ENCODE assay signal across 14 cellular contexts in the genomic region with DNA sequence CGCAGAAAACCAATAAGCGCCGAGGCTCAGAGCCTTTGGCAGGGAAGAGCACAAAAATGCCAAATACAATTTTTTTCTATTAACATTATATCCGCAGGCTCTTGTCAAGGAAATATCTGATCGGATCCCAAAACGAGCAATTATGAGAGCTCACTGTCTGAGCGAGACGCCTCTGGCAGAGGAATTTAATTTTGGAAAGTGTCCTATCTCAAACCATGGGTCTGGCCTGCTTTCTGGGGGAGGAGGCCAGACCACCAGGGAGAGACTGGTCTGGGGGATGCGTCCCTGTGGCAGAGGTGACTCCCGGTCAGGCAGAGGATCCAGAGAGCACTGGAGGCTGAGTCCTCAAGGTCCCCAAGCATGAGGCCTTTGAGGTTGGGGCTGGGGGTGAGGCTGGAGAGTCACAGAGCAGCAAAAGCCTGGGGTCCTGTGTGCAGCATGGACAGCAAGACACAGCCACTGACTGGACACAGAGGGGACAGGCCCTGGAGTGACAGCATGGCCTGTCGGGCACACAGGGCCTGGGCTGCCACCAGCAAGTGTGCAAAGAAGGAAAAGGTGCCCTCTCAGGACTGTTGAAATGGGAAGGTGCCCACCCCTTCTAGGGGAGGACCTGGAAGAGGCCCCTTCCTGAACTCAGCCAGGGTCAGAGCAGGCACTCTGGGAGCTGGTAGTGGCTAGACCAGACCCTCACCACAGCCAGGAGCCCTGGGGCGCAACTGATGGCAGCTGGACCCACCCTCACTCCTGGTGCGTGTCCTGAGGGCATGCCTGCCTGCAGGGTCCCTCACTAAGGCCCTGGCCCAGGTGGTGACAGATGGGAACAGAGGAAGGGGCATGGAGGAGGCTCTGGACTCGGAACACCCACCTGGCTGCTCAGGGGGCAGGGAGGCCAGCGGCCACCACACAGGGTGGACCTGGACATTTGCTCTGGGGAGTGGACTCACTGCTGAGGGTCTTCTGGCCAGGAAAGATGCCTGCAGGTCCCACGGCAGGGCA.
A peak's percentile ranks its signal among the peaks of the same experiment; 100 is the strongest.
DNase-seq lines count a peak whose midpoint lies in the region; ATAC-seq and TF ChIP-seq lines count a peak whose summit lies in the region.
"Had no signal": no experiment of that assay in that cellular context is flagged by ENCODE, and none has a peak within 500 bp of the region (broad histone marks: within the 10 kb centered on the region; RNA-seq: fewer than 3 reads in every experiment).

No MANE protein-coding gene starts in this region.

- no peak for TF ChIP-seq EP300 in suprapubic skin (IDR thresholded peaks at IDR 0.05)

- no peak for TF ChIP-seq CTCF in chondrocyte (IDR thresholded peaks at IDR 0.05)
- TF ChIP-seq CTCF in nephron progenitor cell (IDR thresholded peaks at IDR 0.05), result no peak
- TF ChIP-seq CTCF in suprapubic skin (IDR thresholded peaks at IDR 0.05), result no peak

- peaks cover 11% of the 10 kb centered on the region for H3K4me1 ChIP-seq in suprapubic skin

- no peak overlapping the region for H3K4me3 ChIP-seq in suprapubic skin

- H3K27ac Mint-ChIP-seq in chondrocyte (ENCODE audit: unreplicated experiment) (no peak overlapping the region), nephron progenitor cell (peak overlapping the region; percentile 35)

- no peaks in the 10 kb centered on the region for H3K4me1 Mint-ChIP-seq in chondrocyte (ENCODE audit: low read depth)
- peaks cover 33% of the 10 kb centered on the region for H3K4me1 Mint-ChIP-seq in nephron progenitor cell

- peak; percentile 59 for DNase-seq in activated effector memory CD4-positive, alpha-beta T cell treated with anti-CD3 and anti-CD28 coated beads, Interleukin-2, amount 50 U/mL, for 16 hours
- DNase-seq in activated effector memory CD4-positive, alpha-beta T cell treated with Interleukin-2 at 50 U/mL for 16 hours, result no peak
- DNase-seq in chondrocyte (ENCODE audit: low spot score) (peak; percentile 75), nephron progenitor cell (no peak), suprapubic skin (ENCODE audit: low spot score in 2 of 2) (peak; percentile 54 to 65), NCI-H2196 treated with DMSO at 0.1 percent for 48 hours (lab: John Stamatoyannopoulos, UW; ENCODE audit: unreplicated experiment) (no peak), amniotic stem cell (lab: John Stamatoyannopoulos, UW) (no peak)
- DNase-seq: C1 segment of cervical spinal cord, DMS 273 treated with DMSO at 0.1 percent for 48 hours, NCI-H1092, NCI-H1694 treated with DMSO at 0.1 percent for 48 hours, NCI-H69 had no signal

- no peaks in the 10 kb centered on the region for H3K9me3 ChIP-seq in suprapubic skin

- H3K4me3 Mint-ChIP-seq in chondrocyte (ENCODE audit: unreplicated experiment) (no peak overlapping the region), nephron progenitor cell (no peak overlapping the region)

- H3K36me3 ChIP-seq in suprapubic skin, result no peaks in the 10 kb centered on the region

- WGBS in suprapubic skin, result 85% methylated on average over 13 of the region's 16 CpGs

- H3K9me3 Mint-ChIP-seq in chondrocyte (ENCODE audit: low read depth) (no peaks in the 10 kb centered on the region), nephron progenitor cell (no peaks in the 10 kb centered on the region)

- TF ChIP-seq POLR2A in suprapubic skin (IDR thresholded peaks at IDR 0.05), result no peak

- H3K27me3 Mint-ChIP-seq in chondrocyte (ENCODE audit: low read depth), result peaks cover 17% of the 10 kb centered on the region
- peaks cover 20% of the 10 kb centered on the region for H3K27me3 Mint-ChIP-seq in nephron progenitor cell (ENCODE audit: low read depth, poor library complexity)

- no peak for ATAC-seq in GM21390 (IDR thresholded peaks at IDR 0.05; ENCODE audit: unreplicated experiment)

- peaks cover 19% of the 10 kb centered on the region for H3K27me3 ChIP-seq in suprapubic skin

- no peak overlapping the region for H3K27ac ChIP-seq in suprapubic skin
- H3K27ac ChIP-seq: KMS-11 had no signal

- H3K36me3 Mint-ChIP-seq in chondrocyte (ENCODE audit: low read depth) (no peaks in the 10 kb centered on the region), nephron progenitor cell (ENCODE audit: low read depth) (no peaks in the 10 kb centered on the region)

Comparison
In these comparisons a context has a peak if more than half of its experiments do, and no peak if none do; other contexts are left out.
1. DNase-seq: peak in activated effector memory CD4-positive, alpha-beta T cell treated with anti-CD3 and anti-CD28 coated beads, Interleukin-2, amount 50 U/mL, for 16 hours (single experiment), chondrocyte (single experiment) and suprapubic skin (2 of 2); none in activated effector memory CD4-positive, alpha-beta T cell treated with Interleukin-2 at 50 U/mL for 16 hours (single experiment), nephron progenitor cell (single experiment), NCI-H2196 treated with DMSO at 0.1 percent for 48 hours (single experiment) and amniotic stem cell (single experiment).